ENCODE assay signal across 18 cellular contexts in genomic region chr4:10090467-10091250, GRCh38. TPM values are rescaled to one million over a fixed set of nuclear protein-coding genes. Genes with fewer than 3 reads are reported as not detected.
DNase-seq lines count a peak whose midpoint lies in the region; ATAC-seq and TF ChIP-seq lines count a peak whose summit lies in the region.
"Had no signal": no experiment of that assay in that cellular context is flagged by ENCODE, and none has a peak within 500 bp of the region (broad histone marks: within the 10 kb centered on the region; RNA-seq: fewer than 3 reads in every experiment).

No MANE protein-coding gene starts in this region.

- no peak for TF ChIP-seq POLR2A in transverse colon (IDR thresholded peaks at IDR 0.05)

- DNase-seq in activated naive CD4-positive, alpha-beta T cell treated with anti-CD3 and anti-CD28 coated beads for 36 hours = no peak
- DNase-seq in activated naive CD4-positive, alpha-beta T cell (lab: John Stamatoyannopoulos, UW) = no peak
- no peak for DNase-seq in activated naive CD8-positive, alpha-beta T cell treated with anti-CD3 and anti-CD28 coated beads, Interleukin-2, amount 10 ng/mL, durations not matched to agents 7 days and 5 days
- peak; percentile 39 for DNase-seq in lower lobe of right lung
- DNase-seq in transverse colon = no peak
- DNase-seq in NCI-H187 (lab: John Stamatoyannopoulos, UW) = no peak
- DNase-seq: activated T-cell treated with anti-CD3 and anti-CD28 coated beads, Interleukin-2, amount 50 U/mL, for 48 hours; DMS153; head of caudate nucleus; left colon; WERI-Rb-1 had no signal

- POLR2A ChIA-PET in activated naive CD8-positive, alpha-beta T cell treated with anti-CD3 and anti-CD28 coated beads, Interleukin-2, amount 10 ng/mL, durations not matched to agents 7 days and 5 days (lab: Charles Lee) = interaction anchor here (0.8 to 1.0 kb wide), 2 partner anchors 18 to 26 kb away, joined by 3 to 5 read pairs; partner anchors contain the start of gene WDR1

- H3K36me3 ChIP-seq in lower lobe of right lung (peaks cover 93% of the 10 kb centered on the region), transverse colon (peaks cover 0 to 58% (median 21%) of the 10 kb centered on the region in 4 donors)
- H3K36me3 ChIP-seq: neural progenitor cell had no signal

- peaks cover 45% of the 10 kb centered on the region for H3K4me1 ChIP-seq in lower lobe of right lung
- H3K4me1 ChIP-seq in transverse colon = peaks cover 33 to 65% (median 53%) of the 10 kb centered on the region in 4 donors

- peaks cover 55% of the 10 kb centered on the region for H3K36me3 Mint-ChIP-seq in activated naive CD4-positive, alpha-beta T cell treated with anti-CD3 and anti-CD28 coated beads for 36 hours (ENCODE audit: low read depth)
- H3K36me3 Mint-ChIP-seq in activated naive CD8-positive, alpha-beta T cell treated with anti-CD3 and anti-CD28 coated beads, Interleukin-2, amount 10 ng/mL, durations not matched to agents 7 days and 5 days = peaks cover 32% of the 10 kb centered on the region

- peaks cover 44% of the 10 kb centered on the region for H3K4me1 Mint-ChIP-seq in activated naive CD4-positive, alpha-beta T cell treated with anti-CD3 and anti-CD28 coated beads for 36 hours (ENCODE audit: low read depth)
- H3K4me1 Mint-ChIP-seq in activated naive CD8-positive, alpha-beta T cell treated with anti-CD3 and anti-CD28 coated beads, Interleukin-2, amount 10 ng/mL, durations not matched to agents 7 days and 5 days = peaks cover 35% of the 10 kb centered on the region

- CTCF ChIA-PET in activated naive CD4-positive, alpha-beta T cell treated with anti-CD3 and anti-CD28 coated beads for 36 hours (lab: Charles Lee) = interaction anchor here (1.2 to 2.0 kb wide), 2 partner anchors 10 to 15 kb away, joined by 4 to 5 read pairs; no protein-coding TSS in a partner anchor

- H3K27me3 ChIP-seq in lower lobe of right lung (ENCODE audit: low read depth) (no peaks in the 10 kb centered on the region), transverse colon (no peaks in the 10 kb centered on the region)
- H3K27me3 ChIP-seq: neural progenitor cell, suprapubic skin had no signal

- intact Hi-C loops in activated naive CD4-positive, alpha-beta T cell treated with anti-CD3 and anti-CD28 coated beads for 36 hours (cut with micrococcal nuclease) = no loop called here
- intact Hi-C loops in lower lobe of right lung (cut with DNase I) = no loop called here
- intact Hi-C loops in transverse colon (cut with DNase I; ENCODE audit: low total_unique reads) = loop anchor here (5.0 kb wide), 1 partner anchor 193 kb away; no protein-coding TSS in a partner anchor

- H3K4me3 ChIP-seq in lower lobe of right lung (no peak overlapping the region), transverse colon (no peak overlapping the region)
- H3K4me3 ChIP-seq: neural progenitor cell, SK-N-MC, skin epidermis, suprapubic skin had no signal

- no peaks in the 10 kb centered on the region for H3K27me3 Mint-ChIP-seq in activated naive CD4-positive, alpha-beta T cell treated with anti-CD3 and anti-CD28 coated beads for 36 hours (ENCODE audit: low read depth)
- no peaks in the 10 kb centered on the region for H3K27me3 Mint-ChIP-seq in activated naive CD8-positive, alpha-beta T cell treated with anti-CD3 and anti-CD28 coated beads, Interleukin-2, amount 10 ng/mL, durations not matched to agents 7 days and 5 days

- no peak overlapping the region for H3K4me3 Mint-ChIP-seq in activated naive CD4-positive, alpha-beta T cell treated with anti-CD3 and anti-CD28 coated beads for 36 hours
- no peak overlapping the region for H3K4me3 Mint-ChIP-seq in activated naive CD8-positive, alpha-beta T cell treated with anti-CD3 and anti-CD28 coated beads, Interleukin-2, amount 10 ng/mL, durations not matched to agents 7 days and 5 days
- H3K4me3 Mint-ChIP-seq: neural progenitor cell had no signal

- H3K27ac ChIP-seq in lower lobe of right lung = no peak overlapping the region
- peak overlapping the region in 3 of 4 donors; percentile 64 to 78 (median 75) for H3K27ac ChIP-seq in transverse colon
- H3K27ac ChIP-seq: epithelial cell of prostate, neural progenitor cell, SK-N-MC, WERI-Rb-1 had no signal

- H3K27ac Mint-ChIP-seq in activated naive CD4-positive, alpha-beta T cell treated with anti-CD3 and anti-CD28 coated beads for 36 hours = peak overlapping the region; percentile 44
- peak overlapping the region; percentile 25 for H3K27ac Mint-ChIP-seq in activated naive CD8-positive, alpha-beta T cell treated with anti-CD3 and anti-CD28 coated beads, Interleukin-2, amount 10 ng/mL, durations not matched to agents 7 days and 5 days
- H3K27ac Mint-ChIP-seq: neural progenitor cell had no signal

- 97% methylated on average over 16 of the region's 21 CpGs; no CpG with 5 or more reads in 1 of the 2 donors for WGBS in transverse colon (ENCODE audit: low coverage in 1 of 2), 2 donors

- no peaks in the 10 kb centered on the region for H3K9me3 Mint-ChIP-seq in activated naive CD4-positive, alpha-beta T cell treated with anti-CD3 and anti-CD28 coated beads for 36 hours
- H3K9me3 Mint-ChIP-seq in activated naive CD8-positive, alpha-beta T cell treated with anti-CD3 and anti-CD28 coated beads, Interleukin-2, amount 10 ng/mL, durations not matched to agents 7 days and 5 days = no peaks in the 10 kb centered on the region
- H3K9me3 Mint-ChIP-seq: neural progenitor cell had no signal

- H3K9me3 ChIP-seq in lower lobe of right lung = no peaks in the 10 kb centered on the region
- no peaks in the 10 kb centered on the region for H3K9me3 ChIP-seq in transverse colon
- H3K9me3 ChIP-seq: suprapubic skin had no signal

- TF ChIP-seq EP300 in transverse colon (IDR thresholded peaks at IDR 0.05; ENCODE audit: low read depth) = no peak

- in situ Hi-C loops in transverse colon (cut with MboI; ENCODE audit: low pct_ligation_motif_present in 1 of 4, low pct_unique_long_range_greater_than_20kb in 1 of 4, low sequenced_read_pairs in 3 of 4) = no loop called here

- ATAC-seq in activated naive CD8-positive, alpha-beta T cell treated with anti-CD3 and anti-CD28 coated beads, Interleukin-2, amount 10 ng/mL, durations not matched to agents 7 days and 5 days (ENCODE audit: low read depth) = no peak
- ATAC-seq in lower lobe of right lung = no peak
- no peak for ATAC-seq in HG02970 (IDR thresholded peaks at IDR 0.05; ENCODE audit: low FRiP score, unreplicated experiment)
- ATAC-seq in GM21717 (IDR thresholded peaks at IDR 0.05; ENCODE audit: unreplicated experiment) = no peak
- ATAC-seq: left colon had no signal

- TF ChIP-seq CTCF in lower lobe of right lung (IDR thresholded peaks at IDR 0.05) (no peak), transverse colon (IDR thresholded peaks at IDR 0.05) (no peak)

RNA-seq across cellular contexts. Expression of gene WDR1, which starts 25.9 kb away (rescaled TPM):
- total RNA-seq in activated naive CD4-positive, alpha-beta T cell treated with anti-CD3 and anti-CD28 coated beads for 36 hours = 100 to 1,000 TPM; 271 to 295 TPM
- total RNA-seq in activated naive CD8-positive, alpha-beta T cell treated with anti-CD3 and anti-CD28 coated beads, Interleukin-2, amount 10 ng/mL, durations not matched to agents 7 days and 5 days = 100 to 1,000 TPM; 371 to 372 TPM
- total RNA-seq in lower lobe of right lung = 233 TPM
- 100 to 1,000 TPM; 196 to 268 (median 246) TPM for total RNA-seq in transverse colon
